ENCODE assay signal across 10 cellular contexts in genomic region chr12:52873513-52873831, GRCh38. TPM values are rescaled to one million over a fixed set of nuclear protein-coding genes. Genes with fewer than 3 reads are reported as not detected.
A peak's percentile ranks its signal among the peaks of the same experiment; 100 is the strongest.
DNase-seq lines count a peak whose midpoint lies in the region; TF ChIP-seq lines count a peak whose summit lies in the region.
"Had no signal": no experiment of that assay in that cellular context is flagged by ENCODE, and none has a peak within 500 bp of the region (broad histone marks: within the 10 kb centered on the region; RNA-seq: fewer than 3 reads in every experiment).

No MANE protein-coding gene starts in this region.

- CTCF ChIA-PET in activated CD4-positive, alpha-beta T cell treated with anti-CD3 and anti-CD28 coated beads, Interleukin-2, amount 10 ng/mL, durations not matched to agents 7 days and 5 days (lab: Charles Lee) = interaction anchor here (1.0 to 2.3 kb wide), 10 partner anchors 9 to 716 kb away, joined by 3 to 7 read pairs (median 5); no protein-coding TSS in a partner anchor
- CTCF ChIA-PET in activated CD4-positive, alpha-beta memory T cell treated with anti-CD3 and anti-CD28 coated beads for 36 hours (lab: Charles Lee) = interaction anchor here (0.5 to 4.1 kb wide), 9 partner anchors 8 to 512 kb away, joined by 3 to 25 read pairs (median 3); partner anchors contain the start of genes AAAS and KRT74

- no peaks in the 10 kb centered on the region for H3K4me1 ChIP-seq in iPS-18a (ENCODE audit: control insufficient read depth, low read depth, low read length)

- H3K27ac ChIP-seq in iPS-18a (ENCODE audit: low read length) (no peak overlapping the region), temporal lobe (ENCODE audit: low read depth, low read length) (peak overlapping the region; percentile 27)

- no peak overlapping the region for H3K9ac ChIP-seq in iPS-18a (ENCODE audit: low read length)

- POLR2A ChIA-PET in activated CD4-positive, alpha-beta T cell treated with anti-CD3 and anti-CD28 coated beads, Interleukin-2, amount 10 ng/mL, durations not matched to agents 7 days and 5 days (lab: Charles Lee) = no interaction called here
- POLR2A ChIA-PET in activated CD4-positive, alpha-beta memory T cell treated with anti-CD3 and anti-CD28 coated beads for 36 hours (lab: Charles Lee) = no interaction called here

- no peak for DNase-seq in activated CD4-positive, alpha-beta T cell treated with anti-CD3 and anti-CD28 coated beads, Interleukin-2, amount 10 ng/mL, durations not matched to agents 7 days and 5 days
- DNase-seq in activated CD4-positive, alpha-beta T cell treated with anti-CD3 and anti-CD28 coated beads, Interleukin-2, amount 50 U/mL, for 48 hours = no peak
- DNase-seq in activated CD4-positive, alpha-beta memory T cell treated with anti-CD3 and anti-CD28 coated beads for 36 hours = no peak
- no peak for DNase-seq in foreskin fibroblast
- DNase-seq in posterior cingulate gyrus = no peak
- no peak for DNase-seq in ecto neural progenitor cell (ENCODE audit: low spot score)

- intact Hi-C loops in activated CD4-positive, alpha-beta memory T cell treated with anti-CD3 and anti-CD28 coated beads for 36 hours (cut with micrococcal nuclease) = loop anchor here (10.0 kb wide), 1 partner anchor 179 kb away; no protein-coding TSS in a partner anchor
- intact Hi-C loops in posterior cingulate gyrus (cut with DNase I) = no loop called here

- H3K4me1 Mint-ChIP-seq in activated CD4-positive, alpha-beta T cell treated with anti-CD3 and anti-CD28 coated beads, Interleukin-2, amount 10 ng/mL, durations not matched to agents 7 days and 5 days = peaks cover 20% of the 10 kb centered on the region
- H3K4me1 Mint-ChIP-seq in activated CD4-positive, alpha-beta memory T cell treated with anti-CD3 and anti-CD28 coated beads for 36 hours (ENCODE audit: low read depth) = peaks cover 14% of the 10 kb centered on the region

- H3K36me3 Mint-ChIP-seq in activated CD4-positive, alpha-beta T cell treated with anti-CD3 and anti-CD28 coated beads, Interleukin-2, amount 10 ng/mL, durations not matched to agents 7 days and 5 days (ENCODE audit: low read depth) = no peaks in the 10 kb centered on the region
- H3K36me3 Mint-ChIP-seq in activated CD4-positive, alpha-beta memory T cell treated with anti-CD3 and anti-CD28 coated beads for 36 hours = no peaks in the 10 kb centered on the region

- peak overlapping the region; percentile 72 for H3K4me3 Mint-ChIP-seq in activated CD4-positive, alpha-beta T cell treated with anti-CD3 and anti-CD28 coated beads, Interleukin-2, amount 10 ng/mL, durations not matched to agents 7 days and 5 days
- H3K4me3 Mint-ChIP-seq in activated CD4-positive, alpha-beta memory T cell treated with anti-CD3 and anti-CD28 coated beads for 36 hours = peak overlapping the region; percentile 57

- H3K27me3 Mint-ChIP-seq in activated CD4-positive, alpha-beta T cell treated with anti-CD3 and anti-CD28 coated beads, Interleukin-2, amount 10 ng/mL, durations not matched to agents 7 days and 5 days = peaks cover 9% of the 10 kb centered on the region
- peaks cover 3% of the 10 kb centered on the region for H3K27me3 Mint-ChIP-seq in activated CD4-positive, alpha-beta memory T cell treated with anti-CD3 and anti-CD28 coated beads for 36 hours

- no peaks in the 10 kb centered on the region for H3K36me3 ChIP-seq in iPS-18a (ENCODE audit: control insufficient read depth, low read depth, low read length)

- H3K4me3 ChIP-seq in iPS-18a (ENCODE audit: low read length) (peak overlapping the region; percentile 51), foreskin fibroblast (ENCODE audit: low read depth in 1 of 2, low read length in 2 of 2) (peak overlapping the region in 1 of 2 donors; percentile 48)

- H3K9me3 ChIP-seq in iPS-18a (ENCODE audit: control insufficient read depth, low read depth, low read length) = no peaks in the 10 kb centered on the region

- H3K27ac Mint-ChIP-seq in activated CD4-positive, alpha-beta T cell treated with anti-CD3 and anti-CD28 coated beads, Interleukin-2, amount 10 ng/mL, durations not matched to agents 7 days and 5 days = peak overlapping the region; percentile 81
- no peak overlapping the region for H3K27ac Mint-ChIP-seq in activated CD4-positive, alpha-beta memory T cell treated with anti-CD3 and anti-CD28 coated beads for 36 hours

- H3K9me3 Mint-ChIP-seq in activated CD4-positive, alpha-beta T cell treated with anti-CD3 and anti-CD28 coated beads, Interleukin-2, amount 10 ng/mL, durations not matched to agents 7 days and 5 days = no peaks in the 10 kb centered on the region
- H3K9me3 Mint-ChIP-seq in activated CD4-positive, alpha-beta memory T cell treated with anti-CD3 and anti-CD28 coated beads for 36 hours = no peaks in the 10 kb centered on the region

- no peak for TF ChIP-seq CTCF in foreskin fibroblast (IDR thresholded peaks at IDR 0.05; ENCODE audit: low read depth, low read length)

- H3K27me3 ChIP-seq in iPS-18a (ENCODE audit: control insufficient read depth, insufficient read depth, low read length) = peaks cover 19% of the 10 kb centered on the region

RNA-seq across cellular contexts. Expression of gene KRT78, which starts 24.7 kb away (rescaled TPM):
- not detected for total RNA-seq in activated CD4-positive, alpha-beta T cell treated with anti-CD3 and anti-CD28 coated beads, Interleukin-2, amount 10 ng/mL, durations not matched to agents 7 days and 5 days
- total RNA-seq in activated CD4-positive, alpha-beta memory T cell treated with anti-CD3 and anti-CD28 coated beads for 36 hours = not detected
- total RNA-seq in temporal lobe = not detected
- total RNA-seq: H4 had no signal

RNA-seq across cellular contexts. Expression of gene KRT8, which starts 31.4 kb away (rescaled TPM):
- under 1 TPM; 0.15 to 0.57 TPM for total RNA-seq in activated CD4-positive, alpha-beta T cell treated with anti-CD3 and anti-CD28 coated beads, Interleukin-2, amount 10 ng/mL, durations not matched to agents 7 days and 5 days
- under 1 TPM; 0.51 to 0.67 TPM for total RNA-seq in activated CD4-positive, alpha-beta memory T cell treated with anti-CD3 and anti-CD28 coated beads for 36 hours
- total RNA-seq in temporal lobe = 0.25 TPM

RNA-seq across cellular contexts. Expression of gene KRT79, which starts 39.4 kb away (rescaled TPM):
- not detected for total RNA-seq in activated CD4-positive, alpha-beta T cell treated with anti-CD3 and anti-CD28 coated beads, Interleukin-2, amount 10 ng/mL, durations not matched to agents 7 days and 5 days
- not detected for total RNA-seq in activated CD4-positive, alpha-beta memory T cell treated with anti-CD3 and anti-CD28 coated beads for 36 hours
- not detected for total RNA-seq in temporal lobe
- total RNA-seq: H4 had no signal

RNA-seq across cellular contexts. Expression of gene KRT4, which starts 59.6 kb away (rescaled TPM):
- not detected for total RNA-seq in activated CD4-positive, alpha-beta T cell treated with anti-CD3 and anti-CD28 coated beads, Interleukin-2, amount 10 ng/mL, durations not matched to agents 7 days and 5 days
- total RNA-seq in activated CD4-positive, alpha-beta memory T cell treated with anti-CD3 and anti-CD28 coated beads for 36 hours = not detected
- total RNA-seq in temporal lobe = not detected
- total RNA-seq: H4, RPMI7951 had no signal
